Comparison of ENCODE assay signal across 11 cellular contexts in genomic region chr17:27498615-27499316, GRCh38.
"Had no signal": no experiment of that assay in that cellular context is flagged by ENCODE, and none has a peak within 500 bp of the region (broad histone marks: within the 10 kb centered on the region; RNA-seq: fewer than 3 reads in every experiment).

No MANE protein-coding gene starts in this region.

- ATAC-seq: activated CD4-positive, alpha-beta T cell treated with anti-CD3 and anti-CD28 coated beads for 36 hours; activated CD8-positive, alpha-beta T cell treated with anti-CD3 and anti-CD28 coated beads, Interleukin-2, amount 10 ng/mL, durations not matched to agents 7 days and 5 days; gastroesophageal sphincter; natural killer cell had no signal

- H3K4me3 ChIP-seq: colonic mucosa, gastroesophageal sphincter had no signal

- DNase-seq: activated CD4-positive, alpha-beta T cell treated with anti-CD3 and anti-CD28 coated beads for 36 hours; activated CD8-positive, alpha-beta memory T cell treated with anti-CD3 and anti-CD28 coated beads, Interleukin-2, amount 50 U/mL, for 48 hours; activated CD8-positive, alpha-beta T cell treated with anti-CD3 and anti-CD28 coated beads, Interleukin-2, amount 10 ng/mL, durations not matched to agents 7 days and 5 days; activated naive CD4-positive, alpha-beta T cell treated with anti-CD3 and anti-CD28 coated beads for 36 hours; colonic mucosa; effector CD8-positive, alpha-beta T cell; natural killer cell; occipital lobe; T1000 had no signal

- H3K9me3 ChIP-seq: colonic mucosa, gastroesophageal sphincter had no signal

- H3K27ac Mint-ChIP-seq: activated CD4-positive, alpha-beta T cell treated with anti-CD3 and anti-CD28 coated beads for 36 hours; activated CD8-positive, alpha-beta T cell treated with anti-CD3 and anti-CD28 coated beads, Interleukin-2, amount 10 ng/mL, durations not matched to agents 7 days and 5 days; activated naive CD4-positive, alpha-beta T cell treated with anti-CD3 and anti-CD28 coated beads for 36 hours; natural killer cell had no signal

- H3K36me3 Mint-ChIP-seq: natural killer cell had no signal

- H3K36me3 ChIP-seq: colonic mucosa, gastroesophageal sphincter had no signal

- H3K9me3 Mint-ChIP-seq: natural killer cell had no signal

- H3K4me3 Mint-ChIP-seq: activated CD4-positive, alpha-beta T cell treated with anti-CD3 and anti-CD28 coated beads for 36 hours; activated CD8-positive, alpha-beta T cell treated with anti-CD3 and anti-CD28 coated beads, Interleukin-2, amount 10 ng/mL, durations not matched to agents 7 days and 5 days; activated naive CD4-positive, alpha-beta T cell treated with anti-CD3 and anti-CD28 coated beads for 36 hours; natural killer cell had no signal

- H3K27ac ChIP-seq: colonic mucosa, gastroesophageal sphincter, VCaP had no signal

- H3K4me1 ChIP-seq: colonic mucosa had no signal

- H3K27me3 Mint-ChIP-seq: activated CD4-positive, alpha-beta T cell treated with anti-CD3 and anti-CD28 coated beads for 36 hours had no signal

- H3K27me3 ChIP-seq: colonic mucosa, gastroesophageal sphincter had no signal
